ENCODE assay signal across 8 cellular contexts in the genomic region with DNA sequence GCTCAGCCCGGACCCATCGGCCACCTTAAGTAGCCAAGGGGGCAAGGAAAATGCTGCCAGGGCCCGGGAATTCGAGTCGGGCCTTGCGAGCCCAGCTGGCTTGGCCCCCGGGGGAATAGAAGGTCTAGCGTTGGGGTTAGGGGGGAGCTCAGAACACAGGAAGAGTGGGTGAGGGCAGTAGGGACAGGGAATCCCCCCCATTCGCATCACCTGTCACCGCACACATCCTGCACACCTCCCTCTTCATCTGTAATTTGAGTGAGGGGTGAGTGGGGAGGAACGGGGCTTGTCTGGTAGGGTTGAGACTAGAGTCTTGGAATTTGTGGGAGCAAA. TPM values are rescaled to one million over a fixed set of nuclear protein-coding genes. Genes with fewer than 3 reads are reported as not detected.
DNase-seq lines count a peak whose midpoint lies in the region; ATAC-seq and TF ChIP-seq lines count a peak whose summit lies in the region.

No MANE protein-coding gene starts in this region.

- H3K9me3 ChIP-seq in PC-3 (ENCODE audit: low read length) (no peaks in the 10 kb centered on the region), esophagus (ENCODE audit: control insufficient read depth in 2 of 2, insufficient read depth in 1 of 2, low read depth in 1 of 2, low read length in 1 of 2) (no peaks in the 10 kb centered on the region), psoas muscle (no peaks in the 10 kb centered on the region)

- H3K4me2 ChIP-seq in PC-3 (ENCODE audit: low read length): peak overlapping the region; percentile 99

- ATAC-seq in GM18907 (IDR thresholded peaks at IDR 0.05; ENCODE audit: unreplicated experiment) (peak; percentile 23), PC-3 (peak; percentile 0; the same call in 1 of the 2 replicates), psoas muscle (peak; percentile 6 to 21 (median 13)), GM18520 (IDR thresholded peaks at IDR 0.05; ENCODE audit: unreplicated experiment) (no peak)

- CTCF ChIA-PET in PC-3 (lab: Charles Lee): interaction anchor here (0.5 to 4.9 kb wide), 16 partner anchors 15 to 1189 kb away, joined by 3 to 198 read pairs (median 4); no protein-coding TSS in a partner anchor

- H3K36me3 ChIP-seq in PC-3 (ENCODE audit: low read depth, low read length): no peaks in the 10 kb centered on the region
- no peaks in the 10 kb centered on the region for H3K36me3 ChIP-seq in esophagus (ENCODE audit: control insufficient read depth in 2 of 2, insufficient read depth in 2 of 2, low read length in 1 of 2)
- no peaks in the 10 kb centered on the region for H3K36me3 ChIP-seq in psoas muscle (ENCODE audit: insufficient read depth in 1 of 2, low read depth in 1 of 2)

- no TSS peak for BruUV-seq in PC-3 (replicated peaks; lab: Mats Ljungman, UMichigan)

- H3K9me2 ChIP-seq in PC-3 (replicated peaks; ENCODE audit: low read length): no peaks in the 10 kb centered on the region

- POLR2A ChIA-PET in PC-3 (lab: Charles Lee; ENCODE audit: unreplicated experiment): interaction anchor here (0.5 to 2.1 kb wide), 6 partner anchors 21 to 1076 kb away, joined by 3 to 18 read pairs (median 12); no protein-coding TSS in a partner anchor

- intact Hi-C loops in PC-3 (cut with micrococcal nuclease) (loop anchor here (1.0 kb wide), 2 partner anchors 41 to 60 kb away; no protein-coding TSS in a partner anchor), psoas muscle (cut with DNase I) (loop anchor here (5.0 to 10.0 kb wide), 4 partner anchors 42 to 350 kb away; no protein-coding TSS in a partner anchor)

- peaks cover 5% of the 10 kb centered on the region; the same call in 1 of the 2 replicates for H4K20me1 ChIP-seq in PC-3 (ENCODE audit: low read length)

- H3K79me2 ChIP-seq in PC-3 (ENCODE audit: low read length): peaks cover 40% of the 10 kb centered on the region

- H3K4me1 ChIP-seq in PC-3 (ENCODE audit: insufficient read depth, low read length) (peaks cover 24% of the 10 kb centered on the region), esophagus (ENCODE audit: control insufficient read depth in 2 of 2, insufficient read depth in 2 of 2, low read length in 1 of 2) (peaks cover 2 to 10% of the 10 kb centered on the region in 2 donors), psoas muscle (peaks cover 32% of the 10 kb centered on the region)

- H3K27me3 ChIP-seq in PC-3 (ENCODE audit: low read length) (no peaks in the 10 kb centered on the region), esophagus (ENCODE audit: control insufficient read depth in 1 of 2, insufficient read depth in 2 of 2, low read length in 2 of 2) (no peaks in the 10 kb centered on the region), psoas muscle (ENCODE audit: insufficient read depth in 3 of 3, low read length in 2 of 3) (no peaks in the 10 kb centered on the region)

- no peak for TF ChIP-seq CTCF in PC-3 (conservative IDR thresholded peaks at IDR 0.05; ENCODE audit: low read depth, low read length)
- no peak for TF ChIP-seq CTCF in psoas muscle (IDR thresholded peaks at IDR 0.05)

- H3F3A ChIP-seq in PC-3 (ENCODE audit: low read length, unreplicated experiment): no peaks in the 10 kb centered on the region

- H3K27ac ChIP-seq in PC-3 (ENCODE audit: low read length) (no peak overlapping the region), esophagus (ENCODE audit: low read depth in 2 of 2, low read length in 1 of 2) (peak overlapping the region; percentile 86 to 95), psoas muscle (peak overlapping the region; percentile 90)

- 1% methylated on average over 11 of the region's 11 CpGs for WGBS in esophagus, 2 donors
- WGBS in psoas muscle, 3 donors: 0 to 4% (median 1%) methylated on average over 11 of the region's 11 CpGs

- peak overlapping the region; percentile 20; the same call in 1 of the 2 replicates for H3K9ac ChIP-seq in PC-3 (ENCODE audit: low read length)

- H3K4me3 ChIP-seq in PC-3 (ENCODE audit: low read length) (peak overlapping the region; percentile 93), esophagus (ENCODE audit: low read depth in 1 of 2, low read length in 2 of 2) (peak overlapping the region; percentile 79 to 84), psoas muscle (peak overlapping the region; percentile 84)

- DNase-seq in PC-3 (no peak), psoas muscle (no peak), DMS114 treated with DMSO at 0.1 percent for 48 hours (lab: John Stamatoyannopoulos, UW; ENCODE audit: unreplicated experiment) (no peak), NCI-H146 (lab: John Stamatoyannopoulos, UW) (no peak)
- no peak for DNase-seq in stimulated activated CD4-positive, alpha-beta T cell treated with anti-CD3 and anti-CD28 coated beads, Interleukin-15, amount 100 ng/mL, for 24 hours

- H2AFZ ChIP-seq in PC-3 (ENCODE audit: low read length): peak overlapping the region; percentile 89

RNA-seq across cellular contexts. Expression of gene PLXNA2, which starts 0.4 kb away (rescaled TPM):
- total RNA-seq in PC-3 (2014; rRNA removed) (15.8 and 16.2 TPM in 2 replicates), psoas muscle (10 to 100 TPM; 20.8 to 33.6 (median 22.3) TPM)
- polyA plus RNA-seq in esophagus (10 to 100 TPM; 12.6 to 25.5 TPM), psoas muscle (1 to 10 TPM; 4.4 to 4.9 (median 4.7) TPM)
